Comparison of ENCODE assay signal across 16 cellular contexts in genomic region chr1:62882161-62882560, GRCh38.
A peak's percentile ranks its signal among the peaks of the same experiment; 100 is the strongest.
DNase-seq lines count a peak whose midpoint lies in the region; ATAC-seq and TF ChIP-seq lines count a peak whose summit lies in the region.
"Had no signal": no experiment of that assay in that cellular context is flagged by ENCODE, and none has a peak within 500 bp of the region (broad histone marks: within the 10 kb centered on the region; RNA-seq: fewer than 3 reads in every experiment).

No MANE protein-coding gene starts in this region.

- no peak for ATAC-seq in GM21515 (IDR thresholded peaks at IDR 0.05; ENCODE audit: unreplicated experiment)
- ATAC-seq: left cardiac atrium had no signal

- DNase-seq in DMS 273 treated with DMSO at 0.1 percent for 48 hours (lab: John Stamatoyannopoulos, UW) (peak; percentile 79), NCI-H1694 (lab: John Stamatoyannopoulos, UW) (peak; percentile 88), RPMI7951 (ENCODE audit: low read depth) (peak; percentile 56), foreskin melanocyte (peak; percentile 91), osteocyte (ENCODE audit: extremely low spot score, unreplicated experiment) (no peak), SIG-M5 (lab: John Stamatoyannopoulos, UW) (no peak), amniotic stem cell (lab: John Stamatoyannopoulos, UW) (no peak)
- DNase-seq: activated naive CD8-positive, alpha-beta T cell treated with anti-CD3 and anti-CD28 coated beads for 36 hours; activated T-cell treated with anti-CD3 and anti-CD28 coated beads, Interleukin-2, amount 50 U/mL, for 24 hours; effector CD4-positive, alpha-beta T cell; GM23248; KG1; left cardiac atrium; NCI-H1048; occipital lobe had no signal

- no peaks in the 10 kb centered on the region for H3K4me1 Mint-ChIP-seq in osteocyte (ENCODE audit: unreplicated experiment)
- H3K4me1 Mint-ChIP-seq: activated naive CD8-positive, alpha-beta T cell treated with anti-CD3 and anti-CD28 coated beads for 36 hours had no signal

- no peak overlapping the region for H3K27ac Mint-ChIP-seq in osteocyte (ENCODE audit: unreplicated experiment)
- H3K27ac Mint-ChIP-seq: activated naive CD8-positive, alpha-beta T cell treated with anti-CD3 and anti-CD28 coated beads for 36 hours; activated T-cell treated with anti-CD3 and anti-CD28 coated beads, Interleukin-2, amount 50 U/mL, for 24 hours had no signal

- peaks cover 61% of the 10 kb centered on the region for H3K27me3 Mint-ChIP-seq in osteocyte (ENCODE audit: unreplicated experiment)

- no peak overlapping the region for H3K4me3 Mint-ChIP-seq in osteocyte (ENCODE audit: unreplicated experiment)
- H3K4me3 Mint-ChIP-seq: activated naive CD8-positive, alpha-beta T cell treated with anti-CD3 and anti-CD28 coated beads for 36 hours; activated T-cell treated with anti-CD3 and anti-CD28 coated beads, Interleukin-2, amount 50 U/mL, for 24 hours had no signal

- no peaks in the 10 kb centered on the region for H3K36me3 Mint-ChIP-seq in osteocyte (ENCODE audit: unreplicated experiment)
- H3K36me3 Mint-ChIP-seq: activated naive CD8-positive, alpha-beta T cell treated with anti-CD3 and anti-CD28 coated beads for 36 hours had no signal

- no peaks in the 10 kb centered on the region for H3K9me3 Mint-ChIP-seq in osteocyte (ENCODE audit: unreplicated experiment)
- H3K9me3 Mint-ChIP-seq: activated T-cell treated with anti-CD3 and anti-CD28 coated beads, Interleukin-2, amount 50 U/mL, for 24 hours had no signal

- TF ChIP-seq CTCF in osteocyte (IDR thresholded peaks at IDR 0.05): no peak

Comparison
In these comparisons a context has a peak if more than half of its experiments do, and no peak if none do; other contexts are left out.
1. DNase-seq: peak in DMS 273 treated with DMSO at 0.1 percent for 48 hours (single experiment), NCI-H1694 (single experiment), RPMI7951 (single experiment) and foreskin melanocyte (single experiment); none in osteocyte (single experiment), SIG-M5 (single experiment) and amniotic stem cell (single experiment).